Comparison of ENCODE assay signal across 1 cellular context in genomic region chr15:59688383-59688887, GRCh38.
TF ChIP-seq lines count a peak whose summit lies in the region.

No MANE protein-coding gene starts in this region.

TF ChIP-seq in HepG2, 621 proteins besides CTCF, POLR2A, EP300 and RAD21:
- TF ChIP-seq RNF219 (CRISPR knock-in tag; IDR thresholded peaks at IDR 0.05) (peak; percentile 47; the same call in 1 of the 2 replicates), CERS6 (CRISPR knock-in tag; IDR thresholded peaks at IDR 0.05) (no peak), TOPORS (CRISPR knock-in tag; IDR thresholded peaks at IDR 0.05) (no peak), ZNF619 (CRISPR knock-in tag; IDR thresholded peaks at IDR 0.05) (peak; percentile 21; the same call in 1 of the 2 replicates), ZNF124 (CRISPR knock-in tag; IDR thresholded peaks at IDR 0.05) (0 out of 2 replicates have a peak, but pooled peaks have one; percentile 3), ZMYM3 (CRISPR knock-in tag; IDR thresholded peaks at IDR 0.05) (0 out of 2 replicates have a peak, but pooled peaks have one; percentile 1), ZNF75D (CRISPR knock-in tag; IDR thresholded peaks at IDR 0.05; ENCODE audit: borderline replicate concordance) (0 out of 2 replicates have a peak, but pooled peaks have one; percentile 36), CREM (IDR thresholded peaks at IDR 0.05) (peak; percentile 21; the same call in 1 of the 2 replicates), CREM (CRISPR knock-in tag; IDR thresholded peaks at IDR 0.05) (no peak), GABPA (IDR thresholded peaks at IDR 0.05; ENCODE audit: low read depth, low read length) (no peak), GABPA (CRISPR knock-in tag; IDR thresholded peaks at IDR 0.05; ENCODE audit: low read depth) (peak; percentile 7; the same call in 1 of the 2 replicates), CEBPG (CRISPR knock-in tag; IDR thresholded peaks at IDR 0.05) (peak; percentile 18; the same call in 1 of the 2 replicates), ZNF687 (CRISPR knock-in tag; IDR thresholded peaks at IDR 0.05) (no peak), ZFAT (CRISPR knock-in tag; conservative IDR thresholded peaks at IDR 0.05) (peak; percentile 79), GFI1 (CRISPR knock-in tag; IDR thresholded peaks at IDR 0.05; ENCODE audit: borderline replicate concordance) (0 out of 2 replicates have a peak, but pooled peaks have one; percentile 42), ERF (CRISPR knock-in tag; IDR thresholded peaks at IDR 0.05) (no peak), ZFP41 (CRISPR knock-in tag; IDR thresholded peaks at IDR 0.05; ENCODE audit: borderline replicate concordance) (0 out of 2 replicates have a peak, but pooled peaks have one; percentile 1), ZNF225 (CRISPR knock-in tag; IDR thresholded peaks at IDR 0.05) (no peak), ZNF761 (CRISPR knock-in tag; conservative IDR thresholded peaks at IDR 0.05) (0 out of 2 replicates have a peak, but pooled peaks have one; percentile 11), NAIF1 (CRISPR knock-in tag; IDR thresholded peaks at IDR 0.05; ENCODE audit: borderline replicate concordance) (0 out of 2 replicates have a peak, but pooled peaks have one; percentile 1), ZSCAN30 (CRISPR knock-in tag; IDR thresholded peaks at IDR 0.05) (0 out of 2 replicates have a peak, but pooled peaks have one; percentile 87), ATF4 (CRISPR knock-in tag; IDR thresholded peaks at IDR 0.05) (peak in 1 of 2 experiments; percentile 50; a peak in 1 of 4 replicates)
